In the genomic region with DNA sequence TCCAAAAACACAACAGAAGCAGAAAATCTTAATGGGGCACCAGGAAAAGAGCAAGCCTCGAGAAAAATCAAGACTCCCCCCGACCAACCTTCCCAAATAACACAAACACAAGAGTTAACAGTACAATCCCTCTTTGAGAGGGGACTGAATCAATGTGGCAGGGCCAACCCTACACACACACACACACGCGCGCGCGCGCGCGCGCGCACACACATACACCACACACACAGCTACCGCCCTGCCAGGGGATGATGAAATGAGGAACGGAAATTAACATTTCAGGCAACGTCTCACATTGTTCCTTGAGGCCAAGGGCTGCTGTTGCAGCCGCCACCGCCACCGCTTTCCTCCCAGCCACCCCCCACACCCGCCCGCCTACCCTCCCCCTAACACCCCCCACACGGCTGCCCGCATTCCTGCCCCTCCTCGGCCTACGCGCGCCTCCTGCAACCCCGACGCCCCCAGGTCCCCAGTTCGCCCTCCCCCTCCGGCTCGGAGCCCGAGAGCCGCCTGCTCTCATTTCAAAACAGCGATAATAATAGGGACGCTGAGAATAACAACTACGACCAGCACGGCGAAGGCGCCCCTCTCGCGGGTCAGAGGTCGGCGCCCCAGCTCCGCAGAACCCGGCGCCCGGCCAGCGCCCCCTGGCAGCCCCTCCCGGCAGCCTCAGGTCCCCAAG, we compare ENCODE assay signal across 8 cellular contexts. TPM values are rescaled to one million over a fixed set of nuclear protein-coding genes. Genes with fewer than 3 reads are reported as not detected.
A peak's percentile ranks its signal among the peaks of the same experiment; 100 is the strongest.
DNase-seq lines count a peak whose midpoint lies in the region; ATAC-seq and TF ChIP-seq lines count a peak whose summit lies in the region.

No MANE protein-coding gene starts in this region.

- peak overlapping the region; percentile 81 for H3K4me3 ChIP-seq in adipocyte (ENCODE audit: low read length)
- H3K4me3 ChIP-seq in heart left ventricle: peak overlapping the region; percentile 56 to 100 (median 88)
- H3K4me3 ChIP-seq in transverse colon: peak overlapping the region; percentile 93 to 100 (median 99)

- H3K9me3 ChIP-seq in adipocyte (ENCODE audit: control insufficient read depth, low read length) (no peaks in the 10 kb centered on the region), heart left ventricle (no peaks in the 10 kb centered on the region), transverse colon (no peaks in the 10 kb centered on the region)

- ATAC-seq in heart left ventricle: peak; percentile 13 to 64 (median 50)

- peak overlapping the region; percentile 83 for H3K9ac ChIP-seq in adipocyte (ENCODE audit: low read length)

- in situ Hi-C loops in transverse colon (cut with MboI; ENCODE audit: low pct_ligation_motif_present in 1 of 4, low pct_unique_long_range_greater_than_20kb in 1 of 4, low sequenced_read_pairs in 3 of 4): loop anchor here in 1 of 4 donors (10.0 kb wide), 1 partner anchor 74 kb away; no protein-coding TSS in a partner anchor

- 0 to 1% (median 1%) methylated on average over 14 to 49 of the region's 49 CpGs for WGBS in heart left ventricle, 4 donors
- 0 to 1% methylated on average over 2 to 34 of the region's 49 CpGs for WGBS in transverse colon (ENCODE audit: low coverage in 1 of 2), 2 donors

- TF ChIP-seq CTCF in heart left ventricle (IDR thresholded peaks at IDR 0.05) (peak in 4 of 12 donors; percentile 23 to 46 (median 32)), transverse colon (IDR thresholded peaks at IDR 0.05) (peak; percentile 36 to 64 (median 38))

- TF ChIP-seq EP300 in transverse colon (IDR thresholded peaks at IDR 0.05; ENCODE audit: low read depth): no peak

- H3K36me3 ChIP-seq in adipocyte (ENCODE audit: control insufficient read depth, insufficient read depth, low read length, severe bottlenecking) (no peaks in the 10 kb centered on the region), heart left ventricle (peaks cover 0 to 10% (median 0%) of the 10 kb centered on the region in 9 donors), transverse colon (no peaks in the 10 kb centered on the region)

- H3K27me3 ChIP-seq in adipocyte (replicated peaks; ENCODE audit: control insufficient read depth, insufficient read depth, low read length) (no peaks in the 10 kb centered on the region), heart left ventricle (no peaks in the 10 kb centered on the region), transverse colon (no peaks in the 10 kb centered on the region)

- H3K4me1 ChIP-seq in adipocyte (ENCODE audit: control insufficient read depth, insufficient read depth, low read length): peaks cover 53% of the 10 kb centered on the region
- peaks cover 6 to 64% (median 55%) of the 10 kb centered on the region in 12 donors for H3K4me1 ChIP-seq in heart left ventricle
- peaks cover 41 to 69% (median 51%) of the 10 kb centered on the region in 4 donors for H3K4me1 ChIP-seq in transverse colon

- intact Hi-C loops in heart left ventricle (cut with DNase I): loop anchor here in 7 of 10 donors (5.0 to 10.0 kb wide), 9 partner anchors 37 to 157 kb away; no protein-coding TSS in a partner anchor
- intact Hi-C loops in transverse colon (cut with DNase I; ENCODE audit: low total_unique reads): loop anchor here (10.0 kb wide), 1 partner anchor 154 kb away; no protein-coding TSS in a partner anchor

- no peak for TF ChIP-seq POLR2A in heart left ventricle (IDR thresholded peaks at IDR 0.05)
- peak; percentile 72 for TF ChIP-seq POLR2A in transverse colon (IDR thresholded peaks at IDR 0.05)

- H3K27ac ChIP-seq in heart left ventricle: peak overlapping the region; percentile 85 to 98 (median 94)
- peak overlapping the region; percentile 98 to 100 (median 100) for H3K27ac ChIP-seq in transverse colon

- DNase-seq in NCI-H2107 treated with DMSO at 0.1 percent for 48 hours (lab: John Stamatoyannopoulos, UW; ENCODE audit: unreplicated experiment) (peak; percentile 41), NCI-H2107 (lab: John Stamatoyannopoulos, UW) (no peak), Kasumi-1 (lab: John Stamatoyannopoulos, UW) (peak; percentile 90 to 94), SW480 (ENCODE audit: low spot score) (peak; percentile 85), adipocyte (ENCODE audit: low read depth) (peak; percentile 96), heart left ventricle (peak; percentile 82 to 92 (median 86)), pons (ENCODE audit: low spot score) (peak; percentile 87), transverse colon (peak; percentile 88)

RNA-seq across cellular contexts. Expression of a gene that starts 1.2 kb away (rescaled TPM):
- 100 to 1,000 TPM in 1 of 9 donors, 10 to 100 TPM in 8; 53.6 to 123 (median 67.7) TPM for total RNA-seq in heart left ventricle
- polyA plus RNA-seq in heart left ventricle: 10 to 100 TPM; 53.9 to 80.8 TPM
- 100 to 1,000 TPM; 109 to 281 (median 142) TPM for total RNA-seq in transverse colon

RNA-seq across cellular contexts. Expression of a gene that starts 19.0 kb away (rescaled TPM):
- total RNA-seq in heart left ventricle (100 to 1,000 TPM in 4 of 9 donors, 10 to 100 TPM in 5; 84.0 to 168 (median 95.9) TPM), transverse colon (100 to 1,000 TPM; 168 to 408 (median 285) TPM)
- polyA plus RNA-seq in heart left ventricle: 100 to 1,000 TPM in 1 of 2 donors, 10 to 100 TPM in 1; 92.4 to 101 TPM
